ENCODE assay signal across 1 cellular context in the genomic region with DNA sequence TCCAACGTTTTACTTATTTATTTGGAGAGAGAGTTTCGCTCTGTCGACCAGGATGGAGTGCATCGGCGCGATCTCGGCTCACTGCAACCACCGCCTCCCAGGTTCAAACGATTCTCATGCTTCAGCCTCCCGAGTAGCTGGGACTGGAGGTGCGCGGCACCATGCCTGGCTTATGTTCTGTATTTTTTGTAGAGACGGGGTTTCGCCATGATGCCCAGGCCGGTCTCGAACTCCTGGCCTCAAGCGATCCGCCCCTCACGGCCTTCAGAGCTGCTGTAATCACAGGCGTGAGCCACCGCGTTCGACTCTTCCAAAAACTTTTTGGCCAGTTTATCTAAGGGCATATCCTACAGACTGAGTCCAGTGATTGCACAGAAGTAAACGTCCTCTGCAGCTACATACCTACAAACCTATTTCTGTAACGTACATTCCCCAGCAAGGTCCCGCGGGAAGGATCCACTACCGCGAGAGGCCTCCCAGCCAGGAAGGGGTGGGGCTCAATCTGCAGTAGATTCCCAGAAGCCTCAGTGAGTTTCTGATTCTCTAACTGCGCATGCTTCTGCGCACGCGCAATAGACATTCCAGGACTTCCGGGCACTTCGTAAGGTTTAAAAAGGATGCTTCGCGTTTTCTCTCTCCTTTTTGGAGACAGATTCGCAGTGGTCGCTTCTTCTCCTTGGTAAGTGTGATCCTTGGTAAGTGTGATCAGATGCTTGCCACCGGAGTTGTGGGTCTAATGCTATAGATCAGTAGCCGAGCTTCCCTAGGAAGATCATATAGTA.
A peak's percentile ranks its signal among the peaks of the same experiment; 100 is the strongest.
TF ChIP-seq lines count a peak whose summit lies in the region.

A gene with protein sequence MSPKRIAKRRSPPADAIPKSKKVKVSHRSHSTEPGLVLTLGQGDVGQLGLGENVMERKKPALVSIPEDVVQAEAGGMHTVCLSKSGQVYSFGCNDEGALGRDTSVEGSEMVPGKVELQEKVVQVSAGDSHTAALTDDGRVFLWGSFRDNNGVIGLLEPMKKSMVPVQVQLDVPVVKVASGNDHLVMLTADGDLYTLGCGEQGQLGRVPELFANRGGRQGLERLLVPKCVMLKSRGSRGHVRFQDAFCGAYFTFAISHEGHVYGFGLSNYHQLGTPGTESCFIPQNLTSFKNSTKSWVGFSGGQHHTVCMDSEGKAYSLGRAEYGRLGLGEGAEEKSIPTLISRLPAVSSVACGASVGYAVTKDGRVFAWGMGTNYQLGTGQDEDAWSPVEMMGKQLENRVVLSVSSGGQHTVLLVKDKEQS (plus strand): TSS at position 638 of the 782 bp plus-strand sequence. CDS start 23,824 bp downstream, outside the sequence.

TF ChIP-seq in HepG2, 621 proteins besides CTCF, POLR2A, EP300 and RAD21 (continued from another document and continues in another):
- TF ChIP-seq, protein P1, sequence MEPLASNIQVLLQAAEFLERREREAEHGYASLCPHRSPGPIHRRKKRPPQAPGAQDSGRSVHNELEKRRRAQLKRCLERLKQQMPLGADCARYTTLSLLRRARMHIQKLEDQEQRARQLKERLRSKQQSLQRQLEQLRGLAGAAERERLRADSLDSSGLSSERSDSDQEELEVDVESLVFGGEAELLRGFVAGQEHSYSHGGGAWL (CRISPR knock-in tag; IDR thresholded peaks at IDR 0.05) = no peak
- TF ChIP-seq SP5 (CRISPR knock-in tag; IDR thresholded peaks at IDR 0.05; ENCODE audit: borderline replicate concordance, low read depth) = peak; percentile 60; the same call in 1 of the 2 replicates
- no peak; the same call in 1 of the 2 replicates for TF ChIP-seq RXRB (CRISPR knock-in tag; IDR thresholded peaks at IDR 0.05; ENCODE audit: borderline replicate concordance)
- peak; percentile 50; the same call in 1 of the 2 replicates for TF ChIP-seq SP140L (CRISPR knock-in tag; IDR thresholded peaks at IDR 0.05; ENCODE audit: borderline replicate concordance)
- no peak for TF ChIP-seq ZNF546 (CRISPR knock-in tag; conservative IDR thresholded peaks at IDR 0.05)
- no peak for TF ChIP-seq HNF4A (CRISPR knock-in tag; IDR thresholded peaks at IDR 0.05)
- TF ChIP-seq, protein P2, sequence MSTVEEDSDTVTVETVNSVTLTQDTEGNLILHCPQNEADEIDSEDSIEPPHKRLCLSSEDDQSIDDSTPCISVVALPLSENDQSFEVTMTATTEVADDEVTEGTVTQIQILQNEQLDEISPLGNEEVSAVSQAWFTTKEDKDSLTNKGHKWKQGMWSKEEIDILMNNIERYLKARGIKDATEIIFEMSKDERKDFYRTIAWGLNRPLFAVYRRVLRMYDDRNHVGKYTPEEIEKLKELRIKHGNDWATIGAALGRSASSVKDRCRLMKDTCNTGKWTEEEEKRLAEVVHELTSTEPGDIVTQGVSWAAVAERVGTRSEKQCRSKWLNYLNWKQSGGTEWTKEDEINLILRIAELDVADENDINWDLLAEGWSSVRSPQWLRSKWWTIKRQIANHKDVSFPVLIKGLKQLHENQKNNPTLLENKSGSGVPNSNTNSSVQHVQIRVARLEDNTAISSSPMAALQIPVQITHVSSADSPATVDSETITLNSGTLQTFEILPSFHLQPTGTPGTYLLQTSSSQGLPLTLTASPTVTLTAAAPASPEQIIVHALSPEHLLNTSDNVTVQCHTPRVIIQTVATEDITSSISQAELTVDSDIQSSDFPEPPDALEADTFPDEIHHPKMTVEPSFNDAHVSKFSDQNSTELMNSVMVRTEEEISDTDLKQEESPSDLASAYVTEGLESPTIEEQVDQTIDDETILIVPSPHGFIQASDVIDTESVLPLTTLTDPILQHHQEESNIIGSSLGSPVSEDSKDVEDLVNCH (CRISPR knock-in tag; IDR thresholded peaks at IDR 0.05) = no peak
- TF ChIP-seq HOXA3 (CRISPR knock-in tag; IDR thresholded peaks at IDR 0.05) = peak; percentile 57; the same call in 1 of the 2 replicates
- peak; percentile 85; the same call in 1 of the 2 replicates for TF ChIP-seq MLLT10 (CRISPR knock-in tag; IDR thresholded peaks at IDR 0.05)
- no peak for TF ChIP-seq HHEX (CRISPR knock-in tag; IDR thresholded peaks at IDR 0.05)
- peak; percentile 22; the same call in 1 of the 2 replicates for TF ChIP-seq KLF12 (CRISPR knock-in tag; IDR thresholded peaks at IDR 0.05; ENCODE audit: borderline replicate concordance)
- no peak for TF ChIP-seq ZNF703 (CRISPR knock-in tag; IDR thresholded peaks at IDR 0.05; ENCODE audit: borderline replicate concordance)
- TF ChIP-seq NRL (CRISPR knock-in tag; IDR thresholded peaks at IDR 0.05; ENCODE audit: borderline replicate concordance) = peak; percentile 82; the same call in 1 of the 2 replicates
- 0 out of 2 replicates have a peak, but pooled peaks have one; percentile 64 for TF ChIP-seq ZNF136 (CRISPR knock-in tag; IDR thresholded peaks at IDR 0.05; ENCODE audit: low read depth)
- TF ChIP-seq ZNF432 (CRISPR knock-in tag; IDR thresholded peaks at IDR 0.05; ENCODE audit: borderline replicate concordance) = no peak
- TF ChIP-seq, protein P3, sequence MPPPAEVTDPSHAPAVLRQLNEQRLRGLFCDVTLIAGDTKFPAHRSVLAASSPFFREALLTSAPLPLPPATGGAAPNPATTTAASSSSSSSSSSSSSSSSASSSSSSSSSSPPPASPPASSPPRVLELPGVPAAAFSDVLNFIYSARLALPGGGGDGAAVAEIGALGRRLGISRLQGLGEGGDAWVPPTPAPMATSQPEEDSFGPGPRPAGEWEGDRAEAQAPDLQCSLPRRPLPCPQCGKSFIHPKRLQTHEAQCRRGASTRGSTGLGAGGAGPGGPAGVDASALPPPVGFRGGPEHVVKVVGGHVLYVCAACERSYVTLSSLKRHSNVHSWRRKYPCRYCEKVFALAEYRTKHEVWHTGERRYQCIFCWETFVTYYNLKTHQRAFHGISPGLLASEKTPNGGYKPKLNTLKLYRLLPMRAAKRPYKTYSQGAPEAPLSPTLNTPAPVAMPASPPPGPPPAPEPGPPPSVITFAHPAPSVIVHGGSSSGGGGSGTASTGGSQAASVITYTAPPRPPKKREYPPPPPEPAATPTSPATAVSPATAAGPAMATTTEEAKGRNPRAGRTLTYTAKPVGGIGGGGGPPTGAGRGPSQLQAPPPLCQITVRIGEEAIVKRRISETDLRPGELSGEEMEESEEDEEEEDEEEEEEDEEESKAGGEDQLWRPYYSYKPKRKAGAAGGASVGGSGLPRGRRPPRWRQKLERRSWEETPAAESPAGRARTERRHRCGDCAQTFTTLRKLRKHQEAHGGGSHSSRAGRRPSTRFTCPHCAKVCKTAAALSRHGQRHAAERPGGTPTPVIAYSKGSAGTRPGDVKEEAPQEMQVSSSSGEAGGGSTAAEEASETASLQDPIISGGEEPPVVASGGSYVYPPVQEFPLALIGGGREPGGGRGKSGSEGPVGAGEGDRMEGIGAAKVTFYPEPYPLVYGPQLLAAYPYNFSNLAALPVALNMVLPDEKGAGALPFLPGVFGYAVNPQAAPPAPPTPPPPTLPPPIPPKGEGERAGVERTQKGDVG (CRISPR knock-in tag; IDR thresholded peaks at IDR 0.05; ENCODE audit: borderline replicate concordance) = no peak
- no peak for TF ChIP-seq CAMTA2 (CRISPR knock-in tag; IDR thresholded peaks at IDR 0.05; ENCODE audit: borderline replicate concordance)
- peak; percentile 68; the same call in 1 of the 2 replicates for TF ChIP-seq KDM1A (CRISPR knock-in tag; IDR thresholded peaks at IDR 0.05)
- TF ChIP-seq FIP1L1 (IDR thresholded peaks at IDR 0.05; ENCODE audit: borderline replicate concordance, insufficient read depth, low read depth, low read length) = no peak
- TF ChIP-seq MXD4 (CRISPR knock-in tag; IDR thresholded peaks at IDR 0.05) = peak; percentile 23; the same call in 1 of the 2 replicates
- 0 out of 2 replicates have a peak, but pooled peaks have one; percentile 46 for TF ChIP-seq KLF9 (CRISPR knock-in tag; IDR thresholded peaks at IDR 0.05; ENCODE audit: low read depth)
- peak; percentile 91 for TF ChIP-seq THAP11 (CRISPR knock-in tag; IDR thresholded peaks at IDR 0.05)
- peak; percentile 83; the same call in 1 of the 2 replicates for TF ChIP-seq ARNT2 (CRISPR knock-in tag; IDR thresholded peaks at IDR 0.05; ENCODE audit: low read depth)
- 0 out of 2 replicates have a peak, but pooled peaks have one; percentile 32 for TF ChIP-seq ZNF12 (CRISPR knock-in tag; IDR thresholded peaks at IDR 0.05)
- TF ChIP-seq ZBTB7A (CRISPR knock-in tag; IDR thresholded peaks at IDR 0.05) = no peak
- 0 out of 2 replicates have a peak, but pooled peaks have one; percentile 4 for TF ChIP-seq SIN3A (IDR thresholded peaks at IDR 0.05; ENCODE audit: borderline replicate concordance, low read depth, low read length)
- TF ChIP-seq ZNF264 (CRISPR knock-in tag; IDR thresholded peaks at IDR 0.05) = no peak; the same call in 1 of the 2 replicates
- TF ChIP-seq SIX4 (CRISPR knock-in tag; IDR thresholded peaks at IDR 0.05) = no peak
- peak; percentile 84; the same call in 2 of the 3 replicates for TF ChIP-seq MXI1 (IDR thresholded peaks at IDR 0.05; ENCODE audit: borderline replicate concordance, low read depth, low read length)
- TF ChIP-seq, protein P4, sequence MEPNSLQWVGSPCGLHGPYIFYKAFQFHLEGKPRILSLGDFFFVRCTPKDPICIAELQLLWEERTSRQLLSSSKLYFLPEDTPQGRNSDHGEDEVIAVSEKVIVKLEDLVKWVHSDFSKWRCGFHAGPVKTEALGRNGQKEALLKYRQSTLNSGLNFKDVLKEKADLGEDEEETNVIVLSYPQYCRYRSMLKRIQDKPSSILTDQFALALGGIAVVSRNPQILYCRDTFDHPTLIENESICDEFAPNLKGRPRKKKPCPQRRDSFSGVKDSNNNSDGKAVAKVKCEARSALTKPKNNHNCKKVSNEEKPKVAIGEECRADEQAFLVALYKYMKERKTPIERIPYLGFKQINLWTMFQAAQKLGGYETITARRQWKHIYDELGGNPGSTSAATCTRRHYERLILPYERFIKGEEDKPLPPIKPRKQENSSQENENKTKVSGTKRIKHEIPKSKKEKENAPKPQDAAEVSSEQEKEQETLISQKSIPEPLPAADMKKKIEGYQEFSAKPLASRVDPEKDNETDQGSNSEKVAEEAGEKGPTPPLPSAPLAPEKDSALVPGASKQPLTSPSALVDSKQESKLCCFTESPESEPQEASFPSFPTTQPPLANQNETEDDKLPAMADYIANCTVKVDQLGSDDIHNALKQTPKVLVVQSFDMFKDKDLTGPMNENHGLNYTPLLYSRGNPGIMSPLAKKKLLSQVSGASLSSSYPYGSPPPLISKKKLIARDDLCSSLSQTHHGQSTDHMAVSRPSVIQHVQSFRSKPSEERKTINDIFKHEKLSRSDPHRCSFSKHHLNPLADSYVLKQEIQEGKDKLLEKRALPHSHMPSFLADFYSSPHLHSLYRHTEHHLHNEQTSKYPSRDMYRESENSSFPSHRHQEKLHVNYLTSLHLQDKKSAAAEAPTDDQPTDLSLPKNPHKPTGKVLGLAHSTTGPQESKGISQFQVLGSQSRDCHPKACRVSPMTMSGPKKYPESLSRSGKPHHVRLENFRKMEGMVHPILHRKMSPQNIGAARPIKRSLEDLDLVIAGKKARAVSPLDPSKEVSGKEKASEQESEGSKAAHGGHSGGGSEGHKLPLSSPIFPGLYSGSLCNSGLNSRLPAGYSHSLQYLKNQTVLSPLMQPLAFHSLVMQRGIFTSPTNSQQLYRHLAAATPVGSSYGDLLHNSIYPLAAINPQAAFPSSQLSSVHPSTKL (CRISPR knock-in tag; IDR thresholded peaks at IDR 0.05) = peak; percentile 52; the same call in 1 of the 2 replicates
- TF ChIP-seq, protein P5, sequence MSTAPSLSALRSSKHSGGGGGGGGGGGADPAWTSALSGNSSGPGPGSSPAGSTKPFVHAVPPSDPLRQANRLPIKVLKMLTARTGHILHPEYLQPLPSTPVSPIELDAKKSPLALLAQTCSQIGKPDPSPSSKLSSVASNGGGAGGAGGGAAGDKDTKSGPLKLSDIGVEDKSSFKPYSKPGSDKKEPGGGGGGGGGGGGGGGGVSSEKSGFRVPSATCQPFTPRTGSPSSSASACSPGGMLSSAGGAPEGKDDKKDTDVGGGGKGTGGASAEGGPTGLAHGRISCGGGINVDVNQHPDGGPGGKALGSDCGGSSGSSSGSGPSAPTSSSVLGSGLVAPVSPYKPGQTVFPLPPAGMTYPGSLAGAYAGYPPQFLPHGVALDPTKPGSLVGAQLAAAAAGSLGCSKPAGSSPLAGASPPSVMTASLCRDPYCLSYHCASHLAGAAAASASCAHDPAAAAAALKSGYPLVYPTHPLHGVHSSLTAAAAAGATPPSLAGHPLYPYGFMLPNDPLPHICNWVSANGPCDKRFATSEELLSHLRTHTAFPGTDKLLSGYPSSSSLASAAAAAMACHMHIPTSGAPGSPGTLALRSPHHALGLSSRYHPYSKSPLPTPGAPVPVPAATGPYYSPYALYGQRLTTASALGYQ (CRISPR knock-in tag; IDR thresholded peaks at IDR 0.05) = no peak
- 0 out of 2 replicates have a peak, but pooled peaks have one; percentile 28 for TF ChIP-seq SMAD1 (CRISPR knock-in tag; IDR thresholded peaks at IDR 0.05; ENCODE audit: borderline replicate concordance, low read depth)
- TF ChIP-seq, protein P6, sequence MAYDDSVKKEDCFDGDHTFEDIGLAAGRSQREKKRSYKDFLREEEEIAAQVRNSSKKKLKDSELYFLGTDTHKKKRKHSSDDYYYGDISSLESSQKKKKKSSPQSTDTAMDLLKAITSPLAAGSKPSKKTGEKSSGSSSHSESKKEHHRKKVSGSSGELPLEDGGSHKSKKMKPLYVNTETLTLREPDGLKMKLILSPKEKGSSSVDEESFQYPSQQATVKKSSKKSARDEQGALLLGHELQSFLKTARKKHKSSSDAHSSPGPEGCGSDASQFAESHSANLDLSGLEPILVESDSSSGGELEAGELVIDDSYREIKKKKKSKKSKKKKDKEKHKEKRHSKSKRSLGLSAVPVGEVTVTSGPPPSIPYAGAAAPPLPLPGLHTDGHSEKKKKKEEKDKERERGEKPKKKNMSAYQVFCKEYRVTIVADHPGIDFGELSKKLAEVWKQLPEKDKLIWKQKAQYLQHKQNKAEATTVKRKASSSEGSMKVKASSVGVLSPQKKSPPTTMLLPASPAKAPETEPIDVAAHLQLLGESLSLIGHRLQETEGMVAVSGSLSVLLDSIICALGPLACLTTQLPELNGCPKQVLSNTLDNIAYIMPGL (CRISPR knock-in tag; IDR thresholded peaks at IDR 0.05; ENCODE audit: borderline replicate concordance in 1 of 2, low read depth in 1 of 2) = peak; percentile 61 to 81
- TF ChIP-seq TAF1 (CRISPR knock-in tag; IDR thresholded peaks at IDR 0.05) = peak; percentile 96
- TF ChIP-seq ZNF274 (CRISPR knock-in tag; IDR thresholded peaks at IDR 0.05) = peak; percentile 69; the same call in 1 of the 2 replicates
- TF ChIP-seq, protein P7, sequence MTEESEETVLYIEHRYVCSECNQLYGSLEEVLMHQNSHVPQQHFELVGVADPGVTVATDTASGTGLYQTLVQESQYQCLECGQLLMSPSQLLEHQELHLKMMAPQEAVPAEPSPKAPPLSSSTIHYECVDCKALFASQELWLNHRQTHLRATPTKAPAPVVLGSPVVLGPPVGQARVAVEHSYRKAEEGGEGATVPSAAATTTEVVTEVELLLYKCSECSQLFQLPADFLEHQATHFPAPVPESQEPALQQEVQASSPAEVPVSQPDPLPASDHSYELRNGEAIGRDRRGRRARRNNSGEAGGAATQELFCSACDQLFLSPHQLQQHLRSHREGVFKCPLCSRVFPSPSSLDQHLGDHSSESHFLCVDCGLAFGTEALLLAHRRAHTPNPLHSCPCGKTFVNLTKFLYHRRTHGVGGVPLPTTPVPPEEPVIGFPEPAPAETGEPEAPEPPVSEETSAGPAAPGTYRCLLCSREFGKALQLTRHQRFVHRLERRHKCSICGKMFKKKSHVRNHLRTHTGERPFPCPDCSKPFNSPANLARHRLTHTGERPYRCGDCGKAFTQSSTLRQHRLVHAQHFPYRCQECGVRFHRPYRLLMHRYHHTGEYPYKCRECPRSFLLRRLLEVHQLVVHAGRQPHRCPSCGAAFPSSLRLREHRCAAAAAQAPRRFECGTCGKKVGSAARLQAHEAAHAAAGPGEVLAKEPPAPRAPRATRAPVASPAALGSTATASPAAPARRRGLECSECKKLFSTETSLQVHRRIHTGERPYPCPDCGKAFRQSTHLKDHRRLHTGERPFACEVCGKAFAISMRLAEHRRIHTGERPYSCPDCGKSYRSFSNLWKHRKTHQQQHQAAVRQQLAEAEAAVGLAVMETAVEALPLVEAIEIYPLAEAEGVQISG (CRISPR knock-in tag; IDR thresholded peaks at IDR 0.05) = peak; percentile 45
- no peak for TF ChIP-seq NFKBIZ (CRISPR knock-in tag; IDR thresholded peaks at IDR 0.05)
- TF ChIP-seq ZNF749 (CRISPR knock-in tag; IDR thresholded peaks at IDR 0.05; ENCODE audit: borderline replicate concordance) = 0 out of 2 replicates have a peak, but pooled peaks have one; percentile 75
